Comparison of ENCODE assay signal across 12 cellular contexts in the genomic region with DNA sequence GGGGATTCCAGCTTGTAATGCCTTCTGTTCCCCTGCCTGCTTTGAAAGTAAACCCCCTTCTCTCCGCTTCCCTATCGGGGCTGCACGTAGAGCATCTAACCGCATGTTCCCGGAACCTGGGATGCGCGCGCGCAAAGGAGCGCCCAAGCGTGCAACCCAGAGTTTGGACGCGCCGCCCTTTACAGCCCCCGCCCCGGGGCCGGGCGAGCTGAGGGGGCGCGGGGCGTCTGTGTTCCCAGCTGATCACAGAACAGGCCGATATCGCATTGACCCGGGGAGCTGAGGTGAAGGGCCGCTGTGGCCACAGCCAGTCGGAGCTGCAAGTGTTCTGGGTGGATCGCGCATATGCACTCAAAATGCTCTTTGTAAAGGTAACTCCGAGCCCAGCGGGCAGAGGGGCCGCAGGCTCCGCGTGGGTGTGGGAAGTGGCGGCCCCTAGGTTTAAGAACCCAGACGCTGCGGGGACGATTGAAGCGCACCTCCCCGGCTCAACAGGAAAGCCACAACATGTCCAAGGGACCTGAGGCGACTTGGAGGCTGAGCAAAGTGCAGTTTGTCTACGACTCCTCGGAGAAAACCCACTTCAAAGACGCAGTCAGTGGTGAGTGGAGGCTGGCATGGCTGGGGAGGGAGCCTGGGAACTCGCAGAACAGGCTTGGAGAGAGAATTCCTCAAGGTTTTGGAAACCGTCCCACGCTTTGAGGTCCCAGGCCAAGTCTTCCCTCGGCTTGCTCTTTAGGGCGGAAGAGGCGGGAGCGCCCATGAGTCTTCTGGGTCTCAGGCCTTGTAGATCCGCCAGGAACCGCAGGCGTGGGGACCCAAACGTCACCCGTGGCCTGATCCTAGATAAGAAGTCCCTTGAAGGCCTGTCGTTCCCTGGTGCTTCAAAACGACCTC. TPM values are rescaled to one million over a fixed set of nuclear protein-coding genes. Genes with fewer than 3 reads are reported as not detected.
A peak's percentile ranks its signal among the peaks of the same experiment; 100 is the strongest.
DNase-seq lines count a peak whose midpoint lies in the region; ATAC-seq, FAIRE-seq and TF ChIP-seq lines count a peak whose summit lies in the region.
"Had no signal": no experiment of that assay in that cellular context is flagged by ENCODE, and none has a peak within 500 bp of the region (broad histone marks: within the 10 kb centered on the region; RNA-seq: fewer than 3 reads in every experiment).

No MANE protein-coding gene starts in this region.

- H3K9ac ChIP-seq in IMR-90 (ENCODE audit: low read depth, low read length) (no peak overlapping the region), H1 (replicated peaks in 1 of 4; ENCODE audit: extremely low read depth in 1 of 4, low read depth in 3 of 4, low read length in 3 of 4) (no peak overlapping the region; a peak in 2 of 7 replicates), neural progenitor cell (no peak overlapping the region)

- H3K14ac ChIP-seq in IMR-90 (replicated peaks; ENCODE audit: low read depth, low read length) (no peak overlapping the region), H1 (ENCODE audit: insufficient read length) (no peak overlapping the region)

- no peak overlapping the region for H2BK15ac ChIP-seq in IMR-90 (ENCODE audit: low read depth, low read length)
- no peak overlapping the region for H2BK15ac ChIP-seq in H1 (ENCODE audit: low read length)

- H3K4me1 ChIP-seq in IMR-90 (ENCODE audit: control insufficient read depth, insufficient read depth, low read length), result no peaks in the 10 kb centered on the region; the same call in 1 of the 2 replicates
- peaks cover 4 to 38% (median 19%) of the 10 kb centered on the region in 4 experiments; a peak in 6 of 7 replicates for H3K4me1 ChIP-seq in H1 (replicated peaks in 1 of 4; ENCODE audit: control insufficient read depth in 3 of 4, insufficient read depth in 4 of 4, low read length in 3 of 4)
- H3K4me1 ChIP-seq in neural progenitor cell, result peaks cover 59% of the 10 kb centered on the region
- H3K4me1 ChIP-seq in A673 (ENCODE audit: insufficient read depth, low read length, poor library complexity, severe bottlenecking), result no peaks in the 10 kb centered on the region

- TF ChIP-seq CTCF in CD14-positive monocyte (IDR thresholded peaks at IDR 0.05) (no peak), IMR-90 (conservative IDR thresholded peaks at IDR 0.05; ENCODE audit: low read depth, low read length) (no peak), H1 (IDR thresholded peaks at IDR 0.05; ENCODE audit: control extremely low read depth in 1 of 3, insufficient read depth in 1 of 3, low read depth in 1 of 3, low read length in 3 of 3) (no peak), neural progenitor cell (IDR thresholded peaks at IDR 0.05) (no peak), A673 (conservative IDR thresholded peaks at IDR 0.05; ENCODE audit: low read depth, low read length) (no peak)

- no peak overlapping the region for H2AK5ac ChIP-seq in IMR-90 (ENCODE audit: low read depth, low read length)
- H2AK5ac ChIP-seq in H1 (ENCODE audit: low read depth, low read length), result no peak overlapping the region

- no peaks in the 10 kb centered on the region for H4K20me1 ChIP-seq in IMR-90 (ENCODE audit: insufficient read depth, low read length)
- H4K20me1 ChIP-seq in H1 (replicated peaks in 1 of 2; ENCODE audit: control insufficient read depth in 1 of 2, insufficient read depth in 2 of 2, low read length in 2 of 2), result no peaks in the 10 kb centered on the region
- H4K20me1 ChIP-seq in neural progenitor cell (ENCODE audit: low read depth), result peaks cover 27% of the 10 kb centered on the region

- H4K8ac ChIP-seq in IMR-90 (ENCODE audit: low read depth in 2 of 2, low read length in 2 of 2) (no peak overlapping the region), H1 (ENCODE audit: extremely low read depth, insufficient read depth, low read length) (no peak overlapping the region)

- H3K23ac ChIP-seq in IMR-90 (ENCODE audit: low read depth, low read length), result no peak overlapping the region
- H3K23ac ChIP-seq in H1 (ENCODE audit: insufficient read length), result no peak overlapping the region

- peaks cover 47% of the 10 kb centered on the region for H3F3A ChIP-seq in neural progenitor cell (ENCODE audit: low read depth)

- FAIRE-seq in H1 (lab: Jason Lieb, UNC), result no peak

- H3K36me3 Mint-ChIP-seq in CD14-positive monocyte, result peaks cover 24 to 25% of the 10 kb centered on the region in 2 donors
- peaks cover 3% of the 10 kb centered on the region for H3K36me3 Mint-ChIP-seq in neural progenitor cell
- no peaks in the 10 kb centered on the region for H3K36me3 Mint-ChIP-seq in activated T-cell treated with anti-CD3 and anti-CD28 coated beads, Interleukin-2, amount 50 U/mL, for 4 hours (ENCODE audit: insufficient read depth)
- H3K36me3 Mint-ChIP-seq: stimulated activated effector memory CD8-positive, alpha-beta T cell treated with anti-CD3 and anti-CD28 coated beads, Interleukin-12 subunit alpha, Interleukin-12 subunit beta, amount 100 ng/mL, for 72 hours had no signal

- BruUV-seq in IMR-90 (replicated peaks; lab: Mats Ljungman, UMichigan) (no TSS peak), A673 (replicated peaks; lab: Mats Ljungman, UMichigan) (no TSS peak)

- H3K4me1 Mint-ChIP-seq in CD14-positive monocyte (peaks cover 40% of the 10 kb centered on the region), neural progenitor cell (peaks cover 63% of the 10 kb centered on the region)
- H3K4me1 Mint-ChIP-seq in activated T-cell treated with anti-CD3 and anti-CD28 coated beads, Interleukin-2, amount 50 U/mL, for 4 hours (ENCODE audit: low read depth), result no peaks in the 10 kb centered on the region
- H3K4me1 Mint-ChIP-seq: stimulated activated effector memory CD8-positive, alpha-beta T cell treated with anti-CD3 and anti-CD28 coated beads, Interleukin-12 subunit alpha, Interleukin-12 subunit beta, amount 100 ng/mL, for 72 hours had no signal

- peak overlapping the region; percentile 79 to 92 for H3K4me3 Mint-ChIP-seq in CD14-positive monocyte
- peak overlapping the region; percentile 87 for H3K4me3 Mint-ChIP-seq in neural progenitor cell
- H3K4me3 Mint-ChIP-seq in activated T-cell treated with anti-CD3 and anti-CD28 coated beads, Interleukin-2, amount 50 U/mL, for 4 hours, result no peak overlapping the region
- H3K4me3 Mint-ChIP-seq: stimulated activated effector memory CD8-positive, alpha-beta T cell treated with anti-CD3 and anti-CD28 coated beads, Interleukin-12 subunit alpha, Interleukin-12 subunit beta, amount 100 ng/mL, for 72 hours had no signal

- no peak overlapping the region for H3K18ac ChIP-seq in IMR-90 (ENCODE audit: low read depth, low read length)
- H3K18ac ChIP-seq in H1 (ENCODE audit: extremely low read depth, low read length), result peak overlapping the region; percentile 62; the same call in 1 of the 2 replicates

- H3K4me2 ChIP-seq in IMR-90 (ENCODE audit: low read depth, low read length) (no peak overlapping the region), H1 (ENCODE audit: insufficient read depth in 1 of 2, low read depth in 2 of 2, low read length in 2 of 2) (peak overlapping the region; percentile 74 to 93), neural progenitor cell (peak overlapping the region; percentile 92)

- H3K4me3 ChIP-seq in IMR-90 (ENCODE audit: insufficient read depth, low read depth, low read length) (no peak overlapping the region), H1 (ENCODE audit: extremely low read depth in 1 of 4, insufficient read depth in 2 of 4, low read depth in 3 of 4, low read length in 4 of 4) (peak overlapping the region; percentile 17 to 63 (median 48); a peak in 7 of 8 replicates), neural progenitor cell (peak overlapping the region; percentile 48), A673 (ENCODE audit: low read depth, low read length, poor library complexity, severe bottlenecking) (no peak overlapping the region)

- DNase-seq in CD14-positive monocyte (ENCODE audit: low spot score) (no peak), IMR-90 (no peak), H1 (ENCODE audit: low read depth in 1 of 2, low spot score in 2 of 2) (peak in 1 of 2 experiments; percentile 74), neural progenitor cell (ENCODE audit: low spot score) (peak; percentile 77), 8988T (no peak), A673 (ENCODE audit: low spot score) (no peak), mesenteric fat pad (ENCODE audit: low spot score) (no peak)
- no peak for DNase-seq in activated T-cell treated with anti-CD3 and anti-CD28 coated beads, Interleukin-2, amount 50 U/mL, for 4 hours
- DNase-seq: activated T-cell treated with anti-CD3 and anti-CD28 coated beads for 4 hours, EL, KG1 had no signal

- POLR2A ChIA-PET in IMR-90 (lab: Charles Lee; ENCODE audit: unreplicated experiment) (no interaction called here), H1 (lab: Charles Lee; ENCODE audit: partially characterized antibody) (no interaction called here), A673 (lab: Charles Lee; ENCODE audit: low non-redundant PET) (no interaction called here)

- H3K27me3 Mint-ChIP-seq in CD14-positive monocyte (ENCODE audit: low read depth in 3 of 3) (peaks cover 69 to 80% (median 77%) of the 10 kb centered on the region in 3 donors), neural progenitor cell (ENCODE audit: insufficient read depth, low read depth) (peaks cover 54% of the 10 kb centered on the region)
- peaks cover 53% of the 10 kb centered on the region for H3K27me3 Mint-ChIP-seq in activated T-cell treated with anti-CD3 and anti-CD28 coated beads, Interleukin-2, amount 50 U/mL, for 4 hours (ENCODE audit: low read depth)

- H3K56ac ChIP-seq in IMR-90 (ENCODE audit: extremely low read depth, insufficient read depth, low read length) (no peak overlapping the region), H1 (replicated peaks; ENCODE audit: insufficient read length, low read depth, low read length) (no peak overlapping the region)

- H3K9me3 Mint-ChIP-seq in CD14-positive monocyte (peaks cover 0 to 16% (median 6%) of the 10 kb centered on the region in 7 donors), neural progenitor cell (peaks cover 10% of the 10 kb centered on the region)
- no peaks in the 10 kb centered on the region for H3K9me3 Mint-ChIP-seq in activated T-cell treated with anti-CD3 and anti-CD28 coated beads, Interleukin-2, amount 50 U/mL, for 4 hours

- no peaks in the 10 kb centered on the region for H3K9me1 ChIP-seq in IMR-90 (ENCODE audit: insufficient read depth, low read length)

- TF ChIP-seq RAD21 in IMR-90 (IDR thresholded peaks at IDR 0.05; ENCODE audit: low read length), result no peak
- TF ChIP-seq RAD21 in H1 (IDR thresholded peaks at IDR 0.05 in 1 of 2, conservative IDR thresholded peaks at IDR 0.05 in 1 of 2; ENCODE audit: low read depth in 2 of 2, low read length in 2 of 2), result no peak

- H3K27ac ChIP-seq in IMR-90 (ENCODE audit: insufficient read depth, low read length) (no peak overlapping the region), H1 (ENCODE audit: low read depth, low read length) (no peak overlapping the region), neural progenitor cell (no peak overlapping the region), A673 (ENCODE audit: low read depth, low read length, poor library complexity, severe bottlenecking) (no peak overlapping the region)

- WGBS in IMR-90 (ENCODE audit: extremely low coverage in 2 of 2, insufficient read length in 1 of 2), 2 experiments, result 4% methylated on average over 28 of the region's 57 CpGs; no CpG with 5 or more reads in 1 of the 2 experiments
- 2% methylated on average over 57 of the region's 57 CpGs; no CpG with 5 or more reads in 1 of the 2 experiments for WGBS in H1 (ENCODE audit: extremely low coverage in 1 of 2, insufficient coverage in 1 of 2, insufficient read length in 1 of 2, insufficient replicate concordance in 2 of 2, low coverage in 1 of 2, low lambda C conversion rate in 2 of 2, missing lambda C conversion rate in 1 of 2), 2 experiments

- CTCF ChIA-PET in IMR-90 (lab: Yijun Ruan, JAX), result no interaction called here
- CTCF ChIA-PET in H1 (lab: Charles Lee; ENCODE audit: partially characterized antibody), result interaction anchor here (1.0 to 10.5 kb wide), 7 partner anchors 12 to 396 kb away, joined by 3 to 79 read pairs (median 5); no protein-coding TSS in a partner anchor
- CTCF ChIA-PET in A673 (lab: Charles Lee), result interaction anchor here (0.9 kb wide), 1 partner anchor 48 kb away, joined by 3 read pairs; no protein-coding TSS in a partner anchor

- H2BK120ac ChIP-seq in IMR-90 (ENCODE audit: low read depth, low read length) (no peak overlapping the region), H1 (replicated peaks; ENCODE audit: low read depth, low read length) (no peak overlapping the region)

- H3K27ac Mint-ChIP-seq in CD14-positive monocyte (no peak overlapping the region), neural progenitor cell (no peak overlapping the region)
- H3K27ac Mint-ChIP-seq: stimulated activated effector memory CD8-positive, alpha-beta T cell treated with anti-CD3 and anti-CD28 coated beads, Interleukin-12 subunit alpha, Interleukin-12 subunit beta, amount 100 ng/mL, for 72 hours had no signal

- in situ Hi-C loops in IMR-90 (cut with MboI; ENCODE audit: low sequenced_read_pairs), result no loop called here

- H3K79me1 ChIP-seq in IMR-90 (ENCODE audit: low read depth in 1 of 2, low read length in 2 of 2) (no peaks in the 10 kb centered on the region), H1 (ENCODE audit: low read depth, low read length) (no peaks in the 10 kb centered on the region)

- H4K5ac ChIP-seq in IMR-90 (ENCODE audit: low read depth, low read length) (no peak overlapping the region), H1 (ENCODE audit: insufficient read length, low read depth, low read length) (no peak overlapping the region)

- H3K4ac ChIP-seq in IMR-90 (ENCODE audit: low read depth, low read length) (no peak overlapping the region), H1 (replicated peaks; ENCODE audit: insufficient read length, low read depth, low read length) (no peak overlapping the region)

- H2AFZ ChIP-seq in IMR-90 (replicated peaks; ENCODE audit: low read length, poor library complexity) (peak overlapping the region; percentile 64), H1 (ENCODE audit: low read length) (peak overlapping the region; percentile 91; the same call in 1 of the 2 replicates), neural progenitor cell (replicated peaks) (peak overlapping the region; percentile 28)

- peaks cover 14% of the 10 kb centered on the region; the same call in 1 of the 2 replicates for H3K23me2 ChIP-seq in H1 (ENCODE audit: low read depth, low read length)

- peak overlapping the region; percentile 84; the same call in 1 of the 2 replicates for H2BK12ac ChIP-seq in H1 (ENCODE audit: low read depth, low read length)

- H2BK5ac ChIP-seq in IMR-90 (ENCODE audit: low read depth, low read length, poor library complexity, severe bottlenecking) (no peak overlapping the region), H1 (ENCODE audit: low read depth, low read length) (no peak overlapping the region)

- H2AK9ac ChIP-seq in IMR-90 (replicated peaks; ENCODE audit: low read depth, low read length, poor library complexity), result no peak overlapping the region

- intact Hi-C loops in CD14-positive monocyte (cut with micrococcal nuclease) (no loop called here), IMR-90 (cut with micrococcal nuclease) (loop anchor here (5.0 kb wide), 1 partner anchor 76 kb away; no protein-coding TSS in a partner anchor), A673 (cut with micrococcal nuclease; ENCODE audit: unreplicated experiment) (no loop called here)

- TF ChIP-seq POLR2A in IMR-90 (IDR thresholded peaks at IDR 0.05; ENCODE audit: low read depth, low read length) (no peak), H1 (IDR thresholded peaks at IDR 0.05; ENCODE audit: control extremely low read depth in 1 of 2, low read depth in 2 of 2, low read length in 2 of 2) (no peak)

- ATAC-seq in IMR-90 (ENCODE audit: low read depth), result no peak
- no peak for ATAC-seq in activated T-cell treated with anti-CD3 and anti-CD28 coated beads, Interleukin-2, amount 50 U/mL, for 4 hours
- ATAC-seq: stimulated activated effector memory CD8-positive, alpha-beta T cell treated with anti-CD3 and anti-CD28 coated beads, Interleukin-12 subunit alpha, Interleukin-12 subunit beta, amount 100 ng/mL, for 72 hours had no signal

- no peak for TF ChIP-seq EP300 in H1 (IDR thresholded peaks at IDR 0.05; ENCODE audit: borderline replicate concordance in 1 of 2, low read depth in 2 of 2, low read length in 2 of 2)

- dilution Hi-C loops in IMR-90 (cut with HindIII; ENCODE audit: low sequenced_read_pairs, unreplicated experiment), result no loop called here

- H4K91ac ChIP-seq in IMR-90 (ENCODE audit: insufficient read depth, low read depth, low read length) (no peak overlapping the region), H1 (replicated peaks; ENCODE audit: insufficient read length, low read length) (no peak overlapping the region)

- H3K27me3 ChIP-seq in IMR-90 (ENCODE audit: control insufficient read depth, insufficient read depth, low read length) (peaks cover 62% of the 10 kb centered on the region), H1 (replicated peaks in 1 of 4; ENCODE audit: control insufficient read depth in 3 of 4, extremely low read depth in 1 of 4, insufficient read depth in 3 of 4, low read length in 3 of 4) (peaks cover 43 to 93% (median 70%) of the 10 kb centered on the region in 4 experiments), neural progenitor cell (peaks cover 88% of the 10 kb centered on the region), A673 (replicated peaks; ENCODE audit: insufficient read depth, low read depth, low read length, poor library complexity) (peaks cover 69% of the 10 kb centered on the region)

- H2BK20ac ChIP-seq in IMR-90 (ENCODE audit: low read depth, low read length) (no peak overlapping the region), H1 (ENCODE audit: low read length) (0 out of 2 replicates have a peak overlapping the region, but pooled peaks have one; percentile 38)

- H3K36me3 ChIP-seq in IMR-90 (ENCODE audit: control insufficient read depth, insufficient read depth, low read length) (no peaks in the 10 kb centered on the region), H1 (ENCODE audit: control insufficient read depth in 2 of 4, insufficient read depth in 4 of 4, low read length in 3 of 4) (no peaks in the 10 kb centered on the region), neural progenitor cell (no peaks in the 10 kb centered on the region), A673 (ENCODE audit: insufficient read depth, low read length, poor library complexity, severe bottlenecking) (no peaks in the 10 kb centered on the region)

- H3K79me2 ChIP-seq in H1 (ENCODE audit: control insufficient read depth in 1 of 2, insufficient read depth in 2 of 2, low read length in 2 of 2) (no peaks in the 10 kb centered on the region), neural progenitor cell (ENCODE audit: low read depth) (no peaks in the 10 kb centered on the region)

- H3K9me3 ChIP-seq in IMR-90 (ENCODE audit: control insufficient read depth, insufficient read depth, low read length) (peaks cover 3% of the 10 kb centered on the region; the same call in 1 of the 2 replicates), H1 (ENCODE audit: insufficient read depth in 2 of 2, low read depth in 1 of 2, low read length in 1 of 2) (no peaks in the 10 kb centered on the region), neural progenitor cell (ENCODE audit: low read depth) (no peaks in the 10 kb centered on the region), A673 (ENCODE audit: low read depth, low read length, poor library complexity, severe bottlenecking) (no peaks in the 10 kb centered on the region)

RNA-seq across cellular contexts. Expression of gene LAMP5, which starts 1.6 kb away (rescaled TPM):
- polyA plus RNA-seq in CD14-positive monocyte, result 1 to 10 TPM; 1.5 to 2.6 TPM
- total RNA-seq in IMR-90 (2012; rRNA removed), result under 0.01 TPM in 1 of 2 replicates, not detected in the other
- polyA plus RNA-seq in IMR-90 (2012; rRNA removed), result 0.06 TPM in 1 of 2 replicates, not detected in the other
- 0.02 TPM in 2 replicates for polyA plus RNA-seq in IMR-90 (2012; cell fraction: cytosol; rRNA removed)
- 0.04 TPM in 1 of 2 replicates, not detected in the other for polyA plus RNA-seq in IMR-90 (2012; cell fraction: nucleus; rRNA removed; ENCODE audit: low replicate concordance)
- 0.22 and 0.31 TPM in 2 replicates for total RNA-seq in H1 (2021; fragmentation: NEBNext Ultra II Directional; extraction: Animal tissue kit (Norgen Biotek cat#: 25700))
- 0.66 and 1.9 TPM in 2 replicates for polyA plus RNA-seq in H1 (2011; rRNA removed)
- 1.2 TPM for polyA plus RNA-seq in H1 (2011; cell fraction: cytosol; rRNA removed)
- polyA plus RNA-seq in H1 (2011; cell fraction: nucleus; rRNA removed), result 1.6 TPM
- polyA plus RNA-seq in H1 (2012, experiment 1 of 2), result 0.50 to 1.0 TPM (median 0.89 TPM) in 4 replicates
- polyA plus RNA-seq in H1 (2012, experiment 2 of 2), result 1.2 TPM
- polyA plus RNA-seq in H1 (2013, experiment 1 of 2), result 0.41 TPM
- 0.35 TPM for polyA plus RNA-seq in H1 (2013, experiment 2 of 2)
- 0.44 and 0.54 TPM in 2 replicates for polyA minus RNA-seq in H1 (2011; rRNA and poly(A)+ RNA removed)
- not detected for polyA minus RNA-seq in H1 (2011; cell fraction: cytosol; rRNA and poly(A)+ RNA removed)
- polyA minus RNA-seq in H1 (2011; cell fraction: nucleus; rRNA and poly(A)+ RNA removed), result not detected
- total RNA-seq in neural progenitor cell (ENCODE audit: low replicate concordance), result 2.6 and 3.2 TPM in 2 replicates
- not detected for total RNA-seq in activated T-cell treated with anti-CD3 and anti-CD28 coated beads, Interleukin-2, amount 50 U/mL, for 4 hours
- not detected in 2 replicates for total RNA-seq in A673 (2021)
- total RNA-seq in mesenteric fat pad, result 0.22 TPM

Comparison
In these comparisons a context has a peak if more than half of its experiments do, and no peak if none do; other contexts are left out.
1. H2AFZ ChIP-seq: peak in every context shown above with its lines; median percentile 91 in H1; 64 in IMR-90; 28 in neural progenitor cell.
2. H3K4me3 ChIP-seq: peak in H1 (4 of 4) and neural progenitor cell (single experiment); none in IMR-90 (single experiment) and A673 (single experiment).